In the genomic region with DNA sequence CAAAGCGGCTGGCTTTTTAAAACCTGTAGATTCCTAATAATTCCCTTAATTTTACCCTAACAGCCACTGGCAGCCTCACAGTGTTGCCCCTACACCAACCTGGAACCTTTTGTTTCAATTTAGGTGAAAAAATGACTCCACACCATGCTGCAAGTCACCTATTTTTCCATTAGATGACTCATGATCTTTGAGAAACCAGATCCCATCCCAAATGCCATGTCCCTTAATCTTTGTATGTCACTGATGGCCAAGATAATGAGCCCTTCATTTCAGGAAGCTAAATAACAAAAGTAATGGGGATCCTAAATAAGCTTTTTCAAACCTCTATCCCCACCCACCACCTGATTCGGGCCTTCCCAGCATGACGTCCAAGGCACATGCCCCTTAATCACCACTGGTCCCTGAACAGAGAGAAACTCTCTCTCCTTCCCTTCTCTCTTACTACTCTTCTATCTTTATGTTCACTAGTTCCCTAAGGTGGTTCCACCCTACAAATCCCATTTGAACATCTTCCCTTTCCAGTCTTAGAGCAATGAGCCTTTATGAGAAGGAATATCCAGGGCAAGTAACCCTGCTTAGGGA, we compare ENCODE assay signal across 18 cellular contexts. TPM values are rescaled to one million over a fixed set of nuclear protein-coding genes. Genes with fewer than 3 reads are reported as not detected.
"Had no signal": no experiment of that assay in that cellular context is flagged by ENCODE, and none has a peak within 500 bp of the region (broad histone marks: within the 10 kb centered on the region; RNA-seq: fewer than 3 reads in every experiment).

No MANE protein-coding gene starts in this region.

- H3K36me3 Mint-ChIP-seq: activated naive CD8-positive, alpha-beta T cell treated with anti-CD3 and anti-CD28 coated beads for 36 hours had no signal

- H3K27ac ChIP-seq: heart left ventricle, neural progenitor cell, pancreas, tibial nerve, vagina had no signal

- H3K9ac ChIP-seq: neural progenitor cell had no signal

- H3K4me1 Mint-ChIP-seq: activated CD4-positive, alpha-beta T cell treated with anti-CD3 and anti-CD28 coated beads, Interleukin-2, amount 10 ng/mL, durations not matched to agents 7 days and 5 days; activated naive CD8-positive, alpha-beta T cell treated with anti-CD3 and anti-CD28 coated beads for 36 hours; central memory CD8-positive, alpha-beta T cell; immature natural killer cell had no signal

- H3K4me3 ChIP-seq: heart left ventricle, neural progenitor cell, pancreas, tibial nerve, vagina had no signal

- H3K27ac Mint-ChIP-seq: activated CD4-positive, alpha-beta T cell treated with anti-CD3 and anti-CD28 coated beads, Interleukin-2, amount 10 ng/mL, durations not matched to agents 7 days and 5 days; activated naive CD8-positive, alpha-beta T cell treated with anti-CD3 and anti-CD28 coated beads for 36 hours; immature natural killer cell; neural progenitor cell had no signal

- H3K27me3 ChIP-seq: heart left ventricle, neural progenitor cell, pancreas, tibial nerve, vagina had no signal

- H3K4me3 Mint-ChIP-seq: activated CD4-positive, alpha-beta T cell treated with anti-CD3 and anti-CD28 coated beads, Interleukin-2, amount 10 ng/mL, durations not matched to agents 7 days and 5 days; activated naive CD8-positive, alpha-beta T cell treated with anti-CD3 and anti-CD28 coated beads for 36 hours; central memory CD8-positive, alpha-beta T cell; immature natural killer cell; neural progenitor cell had no signal

- H3K27me3 Mint-ChIP-seq: activated CD4-positive, alpha-beta T cell treated with anti-CD3 and anti-CD28 coated beads, Interleukin-2, amount 10 ng/mL, durations not matched to agents 7 days and 5 days; central memory CD8-positive, alpha-beta T cell had no signal

- H3K4me2 ChIP-seq: neural progenitor cell had no signal

- H3K36me3 ChIP-seq: heart left ventricle, neural progenitor cell, pancreas, tibial nerve, vagina had no signal

- H3K9me3 ChIP-seq: heart left ventricle, pancreas, tibial nerve, vagina had no signal

- ATAC-seq: heart left ventricle, pancreas had no signal

- DNase-seq: activated CD4-positive, alpha-beta T cell treated with anti-CD3 and anti-CD28 coated beads, Interleukin-2, amount 10 ng/mL, durations not matched to agents 7 days and 5 days; activated CD4-positive, CD25-positive, alpha-beta regulatory T cell; activated CD8-positive, alpha-beta memory T cell treated with anti-CD3 and anti-CD28 coated beads, Interleukin-2, amount 50 U/mL, for 48 hours; activated naive CD8-positive, alpha-beta T cell treated with anti-CD3 and anti-CD28 coated beads for 36 hours; cortex of kidney; effector CD4-positive, alpha-beta T cell; foreskin melanocyte; heart left ventricle; immature natural killer cell; pancreas; retina; stimulated activated CD4-positive, alpha-beta T cell treated with anti-CD3 and anti-CD28 coated beads, Interleukin-12 subunit alpha, Interleukin-12 subunit beta, amount 100 ng/mL, for 4 hours; stimulated activated naive CD4-positive, alpha-beta T cell treated with Interleukin-2 at 50 U/mL for 16 hours; substantia nigra had no signal

- H3K9me3 Mint-ChIP-seq: activated CD4-positive, alpha-beta T cell treated with anti-CD3 and anti-CD28 coated beads, Interleukin-2, amount 10 ng/mL, durations not matched to agents 7 days and 5 days; activated naive CD8-positive, alpha-beta T cell treated with anti-CD3 and anti-CD28 coated beads for 36 hours; central memory CD8-positive, alpha-beta T cell had no signal

RNA-seq across cellular contexts. Expression of a gene that starts 33.6 kb away (rescaled TPM):
- total RNA-seq: activated CD4-positive, alpha-beta T cell treated with anti-CD3 and anti-CD28 coated beads, Interleukin-2, amount 10 ng/mL, durations not matched to agents 7 days and 5 days had no signal
- polyA plus RNA-seq: immature natural killer cell had no signal
